8 cellular contexts compared by ENCODE assay signal in the genomic region with DNA sequence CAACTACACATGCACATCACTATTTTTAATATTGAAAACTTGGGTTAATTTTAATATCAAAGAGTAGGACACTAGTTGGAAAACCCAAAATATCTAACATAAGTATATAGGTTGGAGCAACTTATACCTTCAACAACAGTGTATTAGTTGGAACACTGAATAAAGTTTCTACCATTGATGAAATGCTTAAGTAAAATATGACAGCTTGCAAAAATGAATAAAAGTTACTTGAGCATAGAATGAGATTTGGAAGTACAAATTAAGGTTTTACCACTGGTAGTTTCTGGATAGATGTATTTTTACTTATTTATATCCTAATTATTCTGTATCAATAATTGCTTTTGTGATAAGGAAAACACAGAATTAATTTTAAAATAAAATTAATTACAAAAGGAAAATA.
"Had no signal": no experiment of that assay in that cellular context is flagged by ENCODE, and none has a peak within 500 bp of the region (broad histone marks: within the 10 kb centered on the region; RNA-seq: fewer than 3 reads in every experiment).

No MANE protein-coding gene starts in this region.

- ATAC-seq: GM23338 had no signal

- H3K4me2 ChIP-seq: GM23338, KMS-11 had no signal

- FAIRE-seq: H1, H54, HTR-8/SVneo had no signal

- H3K27ac ChIP-seq: KMS-11 had no signal

- H3K4me3 ChIP-seq: GM23338 had no signal

- H3K9ac ChIP-seq: KMS-11 had no signal

- DNase-seq: H9, HCEC 1CT, KBM-7 had no signal

- H2AFZ ChIP-seq: GM23338 had no signal
